21 cellular contexts compared by ENCODE assay signal in genomic region chr6:38349795-38350194, GRCh38.
A peak's percentile ranks its signal among the peaks of the same experiment; 100 is the strongest.
DNase-seq lines count a peak whose midpoint lies in the region; ATAC-seq and TF ChIP-seq lines count a peak whose summit lies in the region.
"Had no signal": no experiment of that assay in that cellular context is flagged by ENCODE, and none has a peak within 500 bp of the region (broad histone marks: within the 10 kb centered on the region; RNA-seq: fewer than 3 reads in every experiment).

No MANE protein-coding gene starts in this region.

- DNase-seq in EH (ENCODE audit: low read depth) = peak; percentile 92
- DNase-seq in fibroblast of mammary gland (ENCODE audit: low read depth) = peak; percentile 69
- peak; percentile 82 for DNase-seq in osteoblast (ENCODE audit: insufficient read length, low spot score, missing footprints)
- DNase-seq in T-cell = no peak
- no peak for DNase-seq in SJCRH30
- DNase-seq: DMS153; hippocampal formation; left lung; MV-4-11; NCI-H748 treated with DMSO at 0.1 percent for 48 hours; retina; RPMI8226; stimulated activated CD4-positive, alpha-beta T cell treated with anti-CD3 and anti-CD28 coated beads, Interleukin-4, amount 100 ng/mL, for 1 hour had no signal

- H3K9me3 ChIP-seq in osteoblast (ENCODE audit: low read depth, low read length) (no peaks in the 10 kb centered on the region), SJCRH30 (replicated peaks) (no peaks in the 10 kb centered on the region)
- H3K9me3 ChIP-seq: BLaER1, HAP-1, left lung, tibial nerve had no signal

- no peaks in the 10 kb centered on the region for H3K27me3 Mint-ChIP-seq in T-cell
- H3K27me3 Mint-ChIP-seq: activated naive CD4-positive, alpha-beta T cell treated with anti-CD3 and anti-CD28 coated beads, Interleukin-2, amount 50 U/mL, for 24 hours; natural killer cell treated with Interleukin-12 subunit alpha and Interleukin-12 subunit beta and Interleukin-15 and Interleukin-18, amount 100 ng/mL, for 72 hours had no signal

- peaks cover 1 to 6% (median 3%) of the 10 kb centered on the region in 3 donors for H3K4me1 Mint-ChIP-seq in T-cell
- H3K4me1 Mint-ChIP-seq: activated naive CD4-positive, alpha-beta T cell treated with anti-CD3 and anti-CD28 coated beads, Interleukin-2, amount 50 U/mL, for 24 hours had no signal

- H3K27ac Mint-ChIP-seq in T-cell = no peak overlapping the region
- H3K27ac Mint-ChIP-seq: activated naive CD4-positive, alpha-beta T cell treated with anti-CD3 and anti-CD28 coated beads, Interleukin-2, amount 50 U/mL, for 24 hours; natural killer cell treated with Interleukin-12 subunit alpha and Interleukin-12 subunit beta and Interleukin-15 and Interleukin-18, amount 100 ng/mL, for 72 hours had no signal

- peak overlapping the region; percentile 89 for H3K27ac ChIP-seq in osteoblast (ENCODE audit: low read depth, low read length)
- no peak overlapping the region for H3K27ac ChIP-seq in SJCRH30
- H3K27ac ChIP-seq: BLaER1 had no signal

- H3K4me2 ChIP-seq in osteoblast (ENCODE audit: insufficient read depth, low read length) = peak overlapping the region; percentile 34
- H3K4me2 ChIP-seq: BLaER1 had no signal

- H3K9me3 Mint-ChIP-seq in T-cell = no peaks in the 10 kb centered on the region
- H3K9me3 Mint-ChIP-seq: activated naive CD4-positive, alpha-beta T cell treated with anti-CD3 and anti-CD28 coated beads, Interleukin-2, amount 50 U/mL, for 24 hours; natural killer cell treated with Interleukin-12 subunit alpha and Interleukin-12 subunit beta and Interleukin-15 and Interleukin-18, amount 100 ng/mL, for 72 hours had no signal

- TF ChIP-seq CTCF in fibroblast of mammary gland (conservative IDR thresholded peaks at IDR 0.05; ENCODE audit: control insufficient read depth, insufficient read depth, low read depth, low read length) (no peak), osteoblast (IDR thresholded peaks at IDR 0.05; ENCODE audit: extremely low read depth, low read depth, low read length) (no peak)

- H3K36me3 ChIP-seq in osteoblast (ENCODE audit: insufficient read depth, low read length) (no peaks in the 10 kb centered on the region), SJCRH30 (no peaks in the 10 kb centered on the region)
- H3K36me3 ChIP-seq: BLaER1, HAP-1, left lung, tibial nerve had no signal

- H3K27me3 ChIP-seq in osteoblast (ENCODE audit: insufficient read depth, low read length) = no peaks in the 10 kb centered on the region
- no peaks in the 10 kb centered on the region for H3K27me3 ChIP-seq in SJCRH30
- H3K27me3 ChIP-seq: BLaER1, left lung, tibial nerve had no signal

- H3K4me3 ChIP-seq in fibroblast of mammary gland (ENCODE audit: control insufficient read depth, low read depth, low read length) (no peak overlapping the region), osteoblast (ENCODE audit: insufficient read depth, low read length) (no peak overlapping the region), SJCRH30 (no peak overlapping the region)
- H3K4me3 ChIP-seq: BLaER1, HAP-1, left lung, tibial nerve had no signal

- peaks cover 20% of the 10 kb centered on the region for H3K36me3 Mint-ChIP-seq in T-cell
- H3K36me3 Mint-ChIP-seq: natural killer cell treated with Interleukin-12 subunit alpha and Interleukin-12 subunit beta and Interleukin-15 and Interleukin-18, amount 100 ng/mL, for 72 hours had no signal

- H2AFZ ChIP-seq in osteoblast (ENCODE audit: low read length) = no peak overlapping the region

- no peaks in the 10 kb centered on the region for H3K79me2 ChIP-seq in osteoblast (ENCODE audit: insufficient read depth, low read length)

- no peak overlapping the region for H3K4me3 Mint-ChIP-seq in T-cell
- H3K4me3 Mint-ChIP-seq: activated naive CD4-positive, alpha-beta T cell treated with anti-CD3 and anti-CD28 coated beads, Interleukin-2, amount 50 U/mL, for 24 hours; natural killer cell treated with Interleukin-12 subunit alpha and Interleukin-12 subunit beta and Interleukin-15 and Interleukin-18, amount 100 ng/mL, for 72 hours had no signal

- no peaks in the 10 kb centered on the region for H4K20me1 ChIP-seq in osteoblast (ENCODE audit: insufficient read depth, low read length)
- H4K20me1 ChIP-seq: BLaER1 had no signal

- POLR2A ChIA-PET in T-cell (lab: Charles Lee) = no interaction called here

- CTCF ChIA-PET in T-cell (lab: Charles Lee) = no interaction called here

- H3K4me1 ChIP-seq in osteoblast (ENCODE audit: insufficient read depth, low read length) (peaks cover 32% of the 10 kb centered on the region), SJCRH30 (peaks cover 13% of the 10 kb centered on the region)
- H3K4me1 ChIP-seq: BLaER1, HAP-1, left lung had no signal

- ATAC-seq in SK-N-SH treated with all-trans-retinoic acid at 6 μM for 48 hours (peak; percentile 54), GM18909 (IDR thresholded peaks at IDR 0.05; ENCODE audit: poor library complexity, unreplicated experiment) (no peak), GM19455 (IDR thresholded peaks at IDR 0.05; ENCODE audit: unreplicated experiment) (no peak), T-cell (replicated peaks in 1 of 4) (no peak)
- ATAC-seq: natural killer cell treated with Interleukin-12 subunit alpha and Interleukin-12 subunit beta and Interleukin-15 and Interleukin-18, amount 100 ng/mL, for 72 hours had no signal

TF ChIP-seq in SK-N-SH treated with all-trans-retinoic acid at 6 μM for 48 hours, 23 proteins besides CTCF, POLR2A, EP300 and RAD21:
- TF ChIP-seq BACH2 (CRISPR knock-in tag; IDR thresholded peaks at IDR 0.05; ENCODE audit: borderline replicate concordance) = no peak
- no peak for TF ChIP-seq ZFP30 (CRISPR knock-in tag; IDR thresholded peaks at IDR 0.05)
- TF ChIP-seq ZNF70 (CRISPR knock-in tag; IDR thresholded peaks at IDR 0.05) = no peak
- TF ChIP-seq POU6F1 (CRISPR knock-in tag; IDR thresholded peaks at IDR 0.05; ENCODE audit: borderline replicate concordance, low read depth) = no peak
- TF ChIP-seq ZFP3 (CRISPR knock-in tag; IDR thresholded peaks at IDR 0.05) = no peak
- no peak for TF ChIP-seq CSDC2 (CRISPR knock-in tag; IDR thresholded peaks at IDR 0.05)
- no peak for TF ChIP-seq SNAI2 (CRISPR knock-in tag; IDR thresholded peaks at IDR 0.05)

Comparison
In these comparisons a context has a peak if more than half of its experiments do, and no peak if none do; other contexts are left out.
1. DNase-seq: peak in EH (single experiment), fibroblast of mammary gland (single experiment) and osteoblast (single experiment); none in T-cell (0 of 34) and SJCRH30 (0 of 2).